ENCODE assay signal across 1 cellular context in the genomic region with DNA sequence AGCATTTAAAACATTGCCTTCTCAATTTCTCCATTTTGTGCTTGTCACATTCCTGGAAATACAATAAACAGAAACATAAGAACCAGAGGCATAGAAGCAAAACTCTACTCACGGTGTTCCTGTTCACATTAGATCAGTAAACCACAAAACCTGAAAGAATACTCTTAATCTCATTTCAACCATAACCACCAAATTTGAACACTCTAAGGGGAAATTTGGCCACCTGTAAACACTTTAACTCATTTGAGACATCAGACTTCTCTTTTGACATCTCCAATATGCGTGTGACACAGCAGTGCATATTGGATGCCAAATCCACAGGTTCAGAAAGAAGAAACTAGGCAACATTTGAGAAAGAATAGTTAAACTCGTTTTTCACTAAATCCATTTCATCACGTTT.
TF ChIP-seq lines count a peak whose summit lies in the region.

No MANE protein-coding gene starts in this region.

TF ChIP-seq in GM12878, 131 proteins besides CTCF, POLR2A, EP300 and RAD21 (continued from another document):
- TF ChIP-seq, protein P1, sequence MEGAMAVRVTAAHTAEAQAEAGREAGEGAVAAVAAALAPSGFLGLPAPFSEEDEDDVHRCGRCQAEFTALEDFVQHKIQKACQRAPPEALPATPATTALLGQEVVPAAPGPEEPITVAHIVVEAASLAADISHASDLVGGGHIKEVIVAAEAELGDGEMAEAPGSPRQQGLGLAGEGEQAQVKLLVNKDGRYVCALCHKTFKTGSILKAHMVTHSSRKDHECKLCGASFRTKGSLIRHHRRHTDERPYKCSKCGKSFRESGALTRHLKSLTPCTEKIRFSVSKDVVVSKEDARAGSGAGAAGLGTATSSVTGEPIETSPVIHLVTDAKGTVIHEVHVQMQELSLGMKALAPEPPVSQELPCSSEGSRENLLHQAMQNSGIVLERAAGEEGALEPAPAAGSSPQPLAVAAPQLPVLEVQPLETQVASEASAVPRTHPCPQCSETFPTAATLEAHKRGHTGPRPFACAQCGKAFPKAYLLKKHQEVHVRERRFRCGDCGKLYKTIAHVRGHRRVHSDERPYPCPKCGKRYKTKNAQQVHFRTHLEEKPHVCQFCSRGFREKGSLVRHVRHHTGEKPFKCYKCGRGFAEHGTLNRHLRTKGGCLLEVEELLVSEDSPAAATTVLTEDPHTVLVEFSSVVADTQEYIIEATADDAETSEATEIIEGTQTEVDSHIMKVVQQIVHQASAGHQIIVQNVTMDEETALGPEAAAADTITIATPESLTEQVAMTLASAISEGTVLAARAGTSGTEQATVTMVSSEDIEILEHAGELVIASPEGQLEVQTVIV (IDR thresholded peaks at IDR 0.05; ENCODE audit: borderline replicate concordance, partially characterized antibody), result no peak
- no peak for TF ChIP-seq NR2F1 (conservative IDR thresholded peaks at IDR 0.05)
- no peak for TF ChIP-seq MEF2B (IDR thresholded peaks at IDR 0.05; ENCODE audit: partially characterized antibody, poor library complexity, severe bottlenecking)
- no peak for TF ChIP-seq ZNF384 (IDR thresholded peaks at IDR 0.05; ENCODE audit: borderline replicate concordance, low read depth, low read length)
- TF ChIP-seq POLR2AphosphoS5 (IDR thresholded peaks at IDR 0.05; ENCODE audit: low read length), result no peak
- TF ChIP-seq RUNX3 (IDR thresholded peaks at IDR 0.05; ENCODE audit: low read length), result no peak
- TF ChIP-seq CEBPB (IDR thresholded peaks at IDR 0.05; ENCODE audit: borderline replicate concordance in 1 of 2, low read depth in 2 of 2, low read length in 2 of 2), result no peak
- no peak for TF ChIP-seq EGR1 (IDR thresholded peaks at IDR 0.05; ENCODE audit: borderline replicate concordance in 1 of 2, low read depth in 2 of 2, low read length in 2 of 2)
- TF ChIP-seq RBBP5 (conservative IDR thresholded peaks at IDR 0.05), result no peak
TF ChIP-seq in GM12878: peak in this region for 0.
